Comparison of ENCODE assay signal across 8 cellular contexts in genomic region chr9:71768388-71769174, GRCh38. TPM values are rescaled to one million over a fixed set of nuclear protein-coding genes. Genes with fewer than 3 reads are reported as not detected.
A peak's percentile ranks its signal among the peaks of the same experiment; 100 is the strongest.
DNase-seq lines count a peak whose midpoint lies in the region; ATAC-seq and TF ChIP-seq lines count a peak whose summit lies in the region.

TSS of gene CEMIP2 (minus strand) at chr9:71768513. CDS start at chr9:71750373, 18,140 bp downstream.

- H3K27me3 Mint-ChIP-seq in GM23338 (ENCODE audit: insufficient read depth, low read depth, poor library complexity) (peaks cover 15% of the 10 kb centered on the region), neural progenitor cell (ENCODE audit: insufficient read depth, low read depth) (peaks cover 10% of the 10 kb centered on the region)

- DNase-seq in GM23338 (ENCODE audit: low spot score) (peak; percentile 90), LHCN-M2 (ENCODE audit: low read depth) (peak; percentile 90), SJCRH30 (peak; percentile 94 to 95), foreskin fibroblast (peak; percentile 91 to 97), neural progenitor cell (ENCODE audit: low spot score) (peak; percentile 96), stromal cell of bone marrow (ENCODE audit: low read depth) (peak; percentile 80)
- DNase-seq in activated gamma-delta T cell treated with anti-CD3 and anti-CD28 coated beads, Interleukin-2, amount 50 U/mL, for 16 hours (ENCODE audit: low read depth): peak; percentile 77

- peak in 1 of 2 experiments; percentile 77; a peak in 2 of 4 replicates for TF ChIP-seq CTCF in GM23338 (conservative IDR thresholded peaks at IDR 0.05; ENCODE audit: low read depth in 2 of 2)
- peak; percentile 4 for TF ChIP-seq CTCF in foreskin fibroblast (IDR thresholded peaks at IDR 0.05; ENCODE audit: low read depth, low read length)
- peak; percentile 42 for TF ChIP-seq CTCF in neural progenitor cell (IDR thresholded peaks at IDR 0.05)

- peaks cover 37% of the 10 kb centered on the region for H3K4me1 Mint-ChIP-seq in GM23338
- peaks cover 34% of the 10 kb centered on the region for H3K4me1 Mint-ChIP-seq in neural progenitor cell

- H3K27ac ChIP-seq in GM23338 (ENCODE audit: low read depth) (peak within 1 kb of the TSS; percentile 92), SJCRH30 (peak within 1 kb of the TSS; percentile 94), neural progenitor cell (peak within 1 kb of the TSS; percentile 98)

- H4K20me1 ChIP-seq in GM23338 (replicated peaks; ENCODE audit: insufficient read depth): peaks cover 29% of the 10 kb centered on the region
- peaks cover 43% of the 10 kb centered on the region for H4K20me1 ChIP-seq in neural progenitor cell (ENCODE audit: low read depth)

- H3K36me3 Mint-ChIP-seq in GM23338 (ENCODE audit: low read depth) (no peaks in the 10 kb centered on the region), neural progenitor cell (no peaks in the 10 kb centered on the region)

- peaks cover 14% of the 10 kb centered on the region; the same call in 1 of the 2 replicates for H3F3A ChIP-seq in GM23338 (replicated peaks; ENCODE audit: low read depth)
- H3F3A ChIP-seq in neural progenitor cell (ENCODE audit: low read depth): peaks cover 27% of the 10 kb centered on the region

- H3K27ac Mint-ChIP-seq in GM23338 (peak within 1 kb of the TSS; percentile 60), neural progenitor cell (peak within 1 kb of the TSS; percentile 98)

- H3K9me3 ChIP-seq in ES-I3 (ENCODE audit: control insufficient read depth, insufficient read depth, low read length) (no peaks in the 10 kb centered on the region), SJCRH30 (replicated peaks) (no peaks in the 10 kb centered on the region), neural progenitor cell (ENCODE audit: low read depth) (no peaks in the 10 kb centered on the region)

- H3K9me3 Mint-ChIP-seq in GM23338 (no peaks in the 10 kb centered on the region), neural progenitor cell (no peaks in the 10 kb centered on the region)

- peak; percentile 77 for ATAC-seq in GM23338

- no peaks in the 10 kb centered on the region for H3K36me3 ChIP-seq in ES-I3 (ENCODE audit: insufficient read depth, low read length)
- no peaks in the 10 kb centered on the region for H3K36me3 ChIP-seq in GM23338 (ENCODE audit: insufficient read depth)
- H3K36me3 ChIP-seq in SJCRH30: no peaks in the 10 kb centered on the region
- H3K36me3 ChIP-seq in neural progenitor cell: no peaks in the 10 kb centered on the region

- H3K27me3 ChIP-seq in GM23338 (ENCODE audit: insufficient read depth) (peaks cover 4% of the 10 kb centered on the region; the same call in 1 of the 2 replicates), SJCRH30 (no peaks in the 10 kb centered on the region), neural progenitor cell (peaks cover 14% of the 10 kb centered on the region)

- H3K79me2 ChIP-seq in GM23338 (replicated peaks; ENCODE audit: insufficient read depth): peaks cover 45% of the 10 kb centered on the region
- H3K79me2 ChIP-seq in neural progenitor cell (ENCODE audit: low read depth): peaks cover 51% of the 10 kb centered on the region

- peak within 1 kb of the TSS; percentile 90 for H3K9ac ChIP-seq in ES-I3 (ENCODE audit: low read depth, low read length)
- H3K9ac ChIP-seq in neural progenitor cell: peak within 1 kb of the TSS; percentile 90

- H3K9me2 ChIP-seq in GM23338 (ENCODE audit: insufficient read depth): no peaks in the 10 kb centered on the region

- H3K4me3 Mint-ChIP-seq in GM23338 (peak within 1 kb of the TSS; percentile 92), neural progenitor cell (peak within 1 kb of the TSS; percentile 99)

- H3K4me1 ChIP-seq in ES-I3 (ENCODE audit: insufficient read depth, low read length) (peaks cover 28% of the 10 kb centered on the region; the same call in 1 of the 2 replicates), GM23338 (ENCODE audit: insufficient read depth) (peaks cover 46% of the 10 kb centered on the region), SJCRH30 (peaks cover 16% of the 10 kb centered on the region), neural progenitor cell (peaks cover 25% of the 10 kb centered on the region)

- H2AFZ ChIP-seq in GM23338 (peak within 1 kb of the TSS; percentile 86), neural progenitor cell (replicated peaks) (peak within 1 kb of the TSS; percentile 4)

- peak within 1 kb of the TSS; percentile 92 for H3K4me3 ChIP-seq in GM23338
- H3K4me3 ChIP-seq in SJCRH30: peak within 1 kb of the TSS; percentile 98
- peak within 1 kb of the TSS; percentile 94 to 96 for H3K4me3 ChIP-seq in foreskin fibroblast (ENCODE audit: low read depth in 1 of 2, low read length in 2 of 2)
- peak within 1 kb of the TSS; percentile 92 for H3K4me3 ChIP-seq in neural progenitor cell

- H3K4me2 ChIP-seq in GM23338 (peak within 1 kb of the TSS; percentile 99), neural progenitor cell (peak within 1 kb of the TSS; percentile 96)

TF ChIP-seq in GM23338, 12 proteins besides CTCF, POLR2A, EP300 and RAD21:
- TF ChIP-seq CREB1 (CRISPR knock-in tag; IDR thresholded peaks at IDR 0.05; ENCODE audit: low read depth): peak; percentile 61; the same call in 1 of the 2 replicates
- no peak for TF ChIP-seq NANOG (IDR thresholded peaks at IDR 0.05; ENCODE audit: borderline replicate concordance)
- no peak for TF ChIP-seq ZNF331 (CRISPR knock-in tag; IDR thresholded peaks at IDR 0.05; ENCODE audit: low read depth)
- no peak for TF ChIP-seq ZNF114 (CRISPR knock-in tag; IDR thresholded peaks at IDR 0.05)
- TF ChIP-seq POLR2AphosphoS5 (IDR thresholded peaks at IDR 0.05; ENCODE audit: low read depth): peak; percentile 77

RNA-seq across cellular contexts. Expression of gene CEMIP2, which starts in this region (rescaled TPM):
- total RNA-seq in GM23338 (2014; rRNA removed; shearing (Covaris generic)): 70.4 and 76.7 TPM in 2 replicates
- polyA plus RNA-seq in GM23338 (2016; fragmentation: Nextera tagmentation; extraction: Ambion mirVana): 23.0 and 23.8 TPM in 2 replicates
- total RNA-seq in LHCN-M2 (2014; rRNA removed) (19.8 and 25.7 TPM in 2 replicates), neural progenitor cell (ENCODE audit: low replicate concordance) (185 and 218 TPM in 2 replicates)
- polyA plus RNA-seq in LHCN-M2 (2012): 16.4 TPM
- 41.0 and 42.2 TPM in 2 replicates for total RNA-seq in SJCRH30 (2014; rRNA removed; shearing (Covaris generic))

Comparison
In these comparisons a context has a peak if more than half of its experiments do, and no peak if none do; other contexts are left out.
1. Peak in every context shown above with its lines: DNase-seq, ATAC-seq, H3K4me3 ChIP-seq and H3K27ac ChIP-seq.